ENCODE assay signal across 8 cellular contexts in genomic region chr9:34178698-34179527, GRCh38. TPM values are rescaled to one million over a fixed set of nuclear protein-coding genes. Genes with fewer than 3 reads are reported as not detected.
DNase-seq lines count a peak whose midpoint lies in the region; ATAC-seq and TF ChIP-seq lines count a peak whose summit lies in the region.

Gene UBAP1, plus strand, starts transcription at chr9:34179043. Its CDS starts 41,872 bp downstream, at chr9:34220915.

- H3K4me1 ChIP-seq in RWPE2 (ENCODE audit: insufficient read depth, poor library complexity, severe bottlenecking), result peaks cover 19% of the 10 kb centered on the region

- peak; percentile 87 for ATAC-seq in RWPE2 (ENCODE audit: low read depth)
- ATAC-seq in natural killer cell treated with Interleukin-12 subunit alpha and Interleukin-12 subunit beta and Interleukin-15 and Interleukin-18, amount 100 ng/mL, for 72 hours, result peak; percentile 99
- ATAC-seq in stimulated activated naive CD8-positive, alpha-beta T cell treated with anti-CD3 and anti-CD28 coated beads, Interleukin-15, Interleukin-2, amounts not matched to agents 100 U/mL and 50 U/mL, for 24 hours, result peak; percentile 98

- H3K4me3 ChIP-seq in RWPE2 (ENCODE audit: severe bottlenecking), result peak within 1 kb of the TSS; percentile 82
- peak within 1 kb of the TSS; percentile 73 for H3K4me3 ChIP-seq in fibroblast of pulmonary artery (replicated peaks; ENCODE audit: low read depth, low read length)

- peak; percentile 98 for DNase-seq in EH (ENCODE audit: low read depth)
- DNase-seq in H4 (ENCODE audit: low spot score), result peak; percentile 99
- DNase-seq in LoVo (ENCODE audit: low spot score), result peak; percentile 97
- DNase-seq in RWPE2 (ENCODE audit: low spot score), result peak; percentile 95
- DNase-seq in activated T-helper 9 cell treated with anti-CD3 and anti-CD28 coated beads, Interleukin-2, amount 50 U/mL, for 16 hours (ENCODE audit: low read depth), result peak; percentile 92
- peak; percentile 98 for DNase-seq in fibroblast of pulmonary artery (ENCODE audit: low read depth)
- DNase-seq in natural killer cell treated with Interleukin-12 subunit alpha and Interleukin-12 subunit beta and Interleukin-15 and Interleukin-18, amount 100 ng/mL, for 72 hours (ENCODE audit: low spot score), result peak; percentile 96
- DNase-seq in stimulated activated naive CD8-positive, alpha-beta T cell treated with anti-CD3 and anti-CD28 coated beads, Interleukin-15, Interleukin-2, amounts not matched to agents 100 U/mL and 50 U/mL, for 24 hours, result peak; percentile 96

- H3K27ac ChIP-seq in RWPE2 (ENCODE audit: poor library complexity, severe bottlenecking), result peak within 1 kb of the TSS; percentile 96

- H3K27ac Mint-ChIP-seq in natural killer cell treated with Interleukin-12 subunit alpha and Interleukin-12 subunit beta and Interleukin-15 and Interleukin-18, amount 100 ng/mL, for 72 hours, result peak within 1 kb of the TSS; percentile 87 to 97

- no peaks in the 10 kb centered on the region for H3K9me3 ChIP-seq in RWPE2 (ENCODE audit: severe bottlenecking)

- peaks cover 19% of the 10 kb centered on the region for H3K36me3 ChIP-seq in RWPE2 (ENCODE audit: low read depth)

- TF ChIP-seq CTCF in RWPE2 (IDR thresholded peaks at IDR 0.05; ENCODE audit: poor library complexity, severe bottlenecking) (no peak), fibroblast of pulmonary artery (IDR thresholded peaks at IDR 0.05; ENCODE audit: low read length, missing control alignments) (no peak)

- H3K27me3 Mint-ChIP-seq in natural killer cell treated with Interleukin-12 subunit alpha and Interleukin-12 subunit beta and Interleukin-15 and Interleukin-18, amount 100 ng/mL, for 72 hours, result no peaks in the 10 kb centered on the region

- H3K4me3 Mint-ChIP-seq in natural killer cell treated with Interleukin-12 subunit alpha and Interleukin-12 subunit beta and Interleukin-15 and Interleukin-18, amount 100 ng/mL, for 72 hours, result peak within 1 kb of the TSS; percentile 92

- no peaks in the 10 kb centered on the region for H3K27me3 ChIP-seq in RWPE2 (ENCODE audit: insufficient read depth, poor library complexity, severe bottlenecking)

- peaks cover 15% of the 10 kb centered on the region in 2 donors for H3K4me1 Mint-ChIP-seq in natural killer cell treated with Interleukin-12 subunit alpha and Interleukin-12 subunit beta and Interleukin-15 and Interleukin-18, amount 100 ng/mL, for 72 hours (ENCODE audit: low read depth in 2 of 2)

- peaks cover 10% of the 10 kb centered on the region for H3K36me3 Mint-ChIP-seq in natural killer cell treated with Interleukin-12 subunit alpha and Interleukin-12 subunit beta and Interleukin-15 and Interleukin-18, amount 100 ng/mL, for 72 hours

- H3K9me3 Mint-ChIP-seq in natural killer cell treated with Interleukin-12 subunit alpha and Interleukin-12 subunit beta and Interleukin-15 and Interleukin-18, amount 100 ng/mL, for 72 hours, result no peaks in the 10 kb centered on the region

RNA-seq across cellular contexts. Expression of gene UBAP1, which starts in this region (rescaled TPM):
- 32.8 and 43.4 TPM in 2 replicates for total RNA-seq in H4 (2014; rRNA removed; shearing (Covaris generic))
- total RNA-seq in natural killer cell treated with Interleukin-12 subunit alpha and Interleukin-12 subunit beta and Interleukin-15 and Interleukin-18, amount 100 ng/mL, for 72 hours, result 10 to 100 TPM; 41.2 to 44.8 TPM

Comparison
In these comparisons a context has a peak if more than half of its experiments do, and no peak if none do; other contexts are left out.
1. Peak in every context shown above with its lines: DNase-seq, ATAC-seq, H3K4me3 ChIP-seq and H3K27ac ChIP-seq.